1 cellular context compared by ENCODE assay signal in genomic region chr11:64225608-64226506, GRCh38.
TF ChIP-seq lines count a peak whose summit lies in the region.

TSS of gene NUDT22 (plus strand) at chr11:64226274. CDS start at chr11:64226653, 379 bp downstream.
TSS of gene TRPT1 (minus strand) at chr11:64226186. CDS start at chr11:64225860, 326 bp downstream.

TF ChIP-seq in HepG2, 621 proteins besides CTCF, POLR2A, EP300 and RAD21 (continued from another document and continues in another):
- TF ChIP-seq, protein P1, sequence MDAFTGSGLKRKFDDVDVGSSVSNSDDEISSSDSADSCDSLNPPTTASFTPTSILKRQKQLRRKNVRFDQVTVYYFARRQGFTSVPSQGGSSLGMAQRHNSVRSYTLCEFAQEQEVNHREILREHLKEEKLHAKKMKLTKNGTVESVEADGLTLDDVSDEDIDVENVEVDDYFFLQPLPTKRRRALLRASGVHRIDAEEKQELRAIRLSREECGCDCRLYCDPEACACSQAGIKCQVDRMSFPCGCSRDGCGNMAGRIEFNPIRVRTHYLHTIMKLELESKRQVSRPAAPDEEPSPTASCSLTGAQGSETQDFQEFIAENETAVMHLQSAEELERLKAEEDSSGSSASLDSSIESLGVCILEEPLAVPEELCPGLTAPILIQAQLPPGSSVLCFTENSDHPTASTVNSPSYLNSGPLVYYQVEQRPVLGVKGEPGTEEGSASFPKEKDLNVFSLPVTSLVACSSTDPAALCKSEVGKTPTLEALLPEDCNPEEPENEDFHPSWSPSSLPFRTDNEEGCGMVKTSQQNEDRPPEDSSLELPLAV (CRISPR knock-in tag; conservative IDR thresholded peaks at IDR 0.05; ENCODE audit: low read depth) = no peak
- peak; percentile 32; the same call in 1 of the 2 replicates for TF ChIP-seq DMAP1 (CRISPR knock-in tag; IDR thresholded peaks at IDR 0.05)
- no peak for TF ChIP-seq NR3C1 (CRISPR knock-in tag; IDR thresholded peaks at IDR 0.05)
- TF ChIP-seq, protein P2, sequence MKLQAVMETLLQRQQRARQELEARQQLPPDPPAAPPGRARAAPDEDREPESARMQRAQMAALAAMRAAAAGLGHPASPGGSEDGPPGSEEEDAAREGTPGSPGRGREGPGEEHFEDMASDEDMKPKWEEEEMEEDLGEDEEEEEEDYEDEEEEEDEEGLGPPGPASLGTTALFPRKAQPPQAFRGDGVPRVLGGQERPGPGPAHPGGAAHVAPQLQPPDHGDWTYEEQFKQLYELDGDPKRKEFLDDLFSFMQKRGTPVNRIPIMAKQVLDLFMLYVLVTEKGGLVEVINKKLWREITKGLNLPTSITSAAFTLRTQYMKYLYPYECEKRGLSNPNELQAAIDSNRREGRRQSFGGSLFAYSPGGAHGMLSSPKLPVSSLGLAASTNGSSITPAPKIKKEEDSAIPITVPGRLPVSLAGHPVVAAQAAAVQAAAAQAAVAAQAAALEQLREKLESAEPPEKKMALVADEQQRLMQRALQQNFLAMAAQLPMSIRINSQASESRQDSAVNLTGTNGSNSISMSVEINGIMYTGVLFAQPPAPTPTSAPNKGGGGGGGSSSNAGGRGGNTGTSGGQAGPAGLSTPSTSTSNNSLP (IDR thresholded peaks at IDR 0.05; ENCODE audit: low read depth, low read length) = no peak
- TF ChIP-seq DPF2 (CRISPR knock-in tag; IDR thresholded peaks at IDR 0.05; ENCODE audit: borderline replicate concordance, low read depth) = no peak
- no peak for TF ChIP-seq RNF2 (conservative IDR thresholded peaks at IDR 0.05; ENCODE audit: low read depth)
- TF ChIP-seq THAP11 (CRISPR knock-in tag; IDR thresholded peaks at IDR 0.05) = peak; percentile 85
- TF ChIP-seq, protein P3, sequence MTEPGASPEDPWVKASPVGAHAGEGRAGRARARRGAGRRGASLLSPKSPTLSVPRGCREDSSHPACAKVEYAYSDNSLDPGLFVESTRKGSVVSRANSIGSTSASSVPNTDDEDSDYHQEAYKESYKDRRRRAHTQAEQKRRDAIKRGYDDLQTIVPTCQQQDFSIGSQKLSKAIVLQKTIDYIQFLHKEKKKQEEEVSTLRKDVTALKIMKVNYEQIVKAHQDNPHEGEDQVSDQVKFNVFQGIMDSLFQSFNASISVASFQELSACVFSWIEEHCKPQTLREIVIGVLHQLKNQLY (CRISPR knock-in tag; IDR thresholded peaks at IDR 0.05) = no peak
- TF ChIP-seq E2F5 (CRISPR knock-in tag; conservative IDR thresholded peaks at IDR 0.05) = no peak; the same call in 1 of the 2 replicates
- 0 out of 2 replicates have a peak, but pooled peaks have one; percentile 30 for TF ChIP-seq ZSCAN29 (CRISPR knock-in tag; conservative IDR thresholded peaks at IDR 0.05)
- no peak for TF ChIP-seq ZNF280B (CRISPR knock-in tag; IDR thresholded peaks at IDR 0.05; ENCODE audit: borderline replicate concordance)
- 0 out of 2 replicates have a peak, but pooled peaks have one; percentile 79 for TF ChIP-seq ZNF788 (CRISPR knock-in tag; IDR thresholded peaks at IDR 0.05; ENCODE audit: borderline replicate concordance)
- TF ChIP-seq ATM (IDR thresholded peaks at IDR 0.05; ENCODE audit: borderline replicate concordance) = no peak
- no peak for TF ChIP-seq PTBP1 (IDR thresholded peaks at IDR 0.05; ENCODE audit: low read depth, low read length, poor library complexity, severe bottlenecking)
- TF ChIP-seq MAZ (IDR thresholded peaks at IDR 0.05; ENCODE audit: borderline replicate concordance, low read depth, low read length) = no peak
- TF ChIP-seq MAZ (CRISPR knock-in tag; IDR thresholded peaks at IDR 0.05; ENCODE audit: low read depth) = peak; percentile 81; the same call in 1 of the 2 replicates
- TF ChIP-seq ESRRA (CRISPR knock-in tag; IDR thresholded peaks at IDR 0.05; ENCODE audit: low read depth) = peak; percentile 56; the same call in 1 of the 2 replicates
- TF ChIP-seq, protein P4, sequence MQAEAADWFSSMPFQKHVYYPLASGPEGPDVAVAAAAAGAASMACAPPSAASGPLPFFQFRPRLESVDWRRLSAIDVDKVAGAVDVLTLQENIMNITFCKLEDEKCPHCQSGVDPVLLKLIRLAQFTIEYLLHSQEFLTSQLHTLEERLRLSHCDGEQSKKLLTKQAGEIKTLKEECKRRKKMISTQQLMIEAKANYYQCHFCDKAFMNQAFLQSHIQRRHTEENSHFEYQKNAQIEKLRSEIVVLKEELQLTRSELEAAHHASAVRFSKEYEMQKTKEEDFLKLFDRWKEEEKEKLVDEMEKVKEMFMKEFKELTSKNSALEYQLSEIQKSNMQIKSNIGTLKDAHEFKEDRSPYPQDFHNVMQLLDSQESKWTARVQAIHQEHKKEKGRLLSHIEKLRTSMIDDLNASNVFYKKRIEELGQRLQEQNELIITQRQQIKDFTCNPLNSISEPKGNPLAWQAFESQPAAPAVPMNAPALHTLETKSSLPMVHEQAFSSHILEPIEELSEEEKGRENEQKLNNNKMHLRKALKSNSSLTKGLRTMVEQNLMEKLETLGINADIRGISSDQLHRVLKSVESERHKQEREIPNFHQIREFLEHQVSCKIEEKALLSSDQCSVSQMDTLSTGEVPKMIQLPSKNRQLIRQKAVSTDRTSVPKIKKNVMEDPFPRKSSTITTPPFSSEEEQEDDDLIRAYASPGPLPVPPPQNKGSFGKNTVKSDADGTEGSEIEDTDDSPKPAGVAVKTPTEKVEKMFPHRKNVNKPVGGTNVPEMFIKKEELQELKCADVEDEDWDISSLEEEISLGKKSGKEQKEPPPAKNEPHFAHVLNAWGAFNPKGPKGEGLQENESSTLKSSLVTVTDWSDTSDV (CRISPR knock-in tag; IDR thresholded peaks at IDR 0.05) = no peak
- no peak; the same call in 1 of the 2 replicates for TF ChIP-seq ZNF451 (CRISPR knock-in tag; IDR thresholded peaks at IDR 0.05)
- TF ChIP-seq NONO (IDR thresholded peaks at IDR 0.05) = no peak
- TF ChIP-seq NONO (CRISPR knock-in tag; conservative IDR thresholded peaks at IDR 0.05) = peak; percentile 92
- no peak for TF ChIP-seq ZNF556 (CRISPR knock-in tag; IDR thresholded peaks at IDR 0.05; ENCODE audit: borderline replicate concordance)
- TF ChIP-seq TBX2 (CRISPR knock-in tag; IDR thresholded peaks at IDR 0.05; ENCODE audit: borderline replicate concordance) = peak; percentile 58
- TF ChIP-seq, protein P5, sequence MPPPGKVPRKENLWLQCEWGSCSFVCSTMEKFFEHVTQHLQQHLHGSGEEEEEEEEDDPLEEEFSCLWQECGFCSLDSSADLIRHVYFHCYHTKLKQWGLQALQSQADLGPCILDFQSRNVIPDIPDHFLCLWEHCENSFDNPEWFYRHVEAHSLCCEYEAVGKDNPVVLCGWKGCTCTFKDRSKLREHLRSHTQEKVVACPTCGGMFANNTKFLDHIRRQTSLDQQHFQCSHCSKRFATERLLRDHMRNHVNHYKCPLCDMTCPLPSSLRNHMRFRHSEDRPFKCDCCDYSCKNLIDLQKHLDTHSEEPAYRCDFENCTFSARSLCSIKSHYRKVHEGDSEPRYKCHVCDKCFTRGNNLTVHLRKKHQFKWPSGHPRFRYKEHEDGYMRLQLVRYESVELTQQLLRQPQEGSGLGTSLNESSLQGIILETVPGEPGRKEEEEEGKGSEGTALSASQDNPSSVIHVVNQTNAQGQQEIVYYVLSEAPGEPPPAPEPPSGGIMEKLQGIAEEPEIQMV (CRISPR knock-in tag; IDR thresholded peaks at IDR 0.05; ENCODE audit: low read depth) = no peak
- TF ChIP-seq HMG20B (CRISPR knock-in tag; conservative IDR thresholded peaks at IDR 0.05) = no peak
- TF ChIP-seq ARNT (IDR thresholded peaks at IDR 0.05) = no peak
- TF ChIP-seq HNF4G (IDR thresholded peaks at IDR 0.05; ENCODE audit: borderline replicate concordance, low read depth, low read length) = no peak
- TF ChIP-seq HNF4G (CRISPR knock-in tag; IDR thresholded peaks at IDR 0.05; ENCODE audit: borderline replicate concordance, low read depth) = no peak
- TF ChIP-seq GPN1 (CRISPR knock-in tag; IDR thresholded peaks at IDR 0.05; ENCODE audit: borderline replicate concordance) = no peak
- TF ChIP-seq ZNF740 (CRISPR knock-in tag; IDR thresholded peaks at IDR 0.05) = no peak
- TF ChIP-seq SMC3 (IDR thresholded peaks at IDR 0.05; ENCODE audit: low read length) = no peak
- no peak; the same call in 1 of the 2 replicates for TF ChIP-seq ZNF33B (CRISPR knock-in tag; IDR thresholded peaks at IDR 0.05)
- TF ChIP-seq HDAC1 (CRISPR knock-in tag; IDR thresholded peaks at IDR 0.05) = peak; percentile 88
- 0 out of 2 replicates have a peak, but pooled peaks have one; percentile 29 for TF ChIP-seq ZNF256 (CRISPR knock-in tag; conservative IDR thresholded peaks at IDR 0.05)
- TF ChIP-seq SOX6 (IDR thresholded peaks at IDR 0.05) = no peak
- TF ChIP-seq SOX6 (CRISPR knock-in tag; IDR thresholded peaks at IDR 0.05) = peak; percentile 43
- no peak for TF ChIP-seq AGO1 (IDR thresholded peaks at IDR 0.05; ENCODE audit: low read depth, low read length, poor library complexity, severe bottlenecking)
- no peak for TF ChIP-seq HNF4A (CRISPR knock-in tag; IDR thresholded peaks at IDR 0.05)
- TF ChIP-seq, protein P6, sequence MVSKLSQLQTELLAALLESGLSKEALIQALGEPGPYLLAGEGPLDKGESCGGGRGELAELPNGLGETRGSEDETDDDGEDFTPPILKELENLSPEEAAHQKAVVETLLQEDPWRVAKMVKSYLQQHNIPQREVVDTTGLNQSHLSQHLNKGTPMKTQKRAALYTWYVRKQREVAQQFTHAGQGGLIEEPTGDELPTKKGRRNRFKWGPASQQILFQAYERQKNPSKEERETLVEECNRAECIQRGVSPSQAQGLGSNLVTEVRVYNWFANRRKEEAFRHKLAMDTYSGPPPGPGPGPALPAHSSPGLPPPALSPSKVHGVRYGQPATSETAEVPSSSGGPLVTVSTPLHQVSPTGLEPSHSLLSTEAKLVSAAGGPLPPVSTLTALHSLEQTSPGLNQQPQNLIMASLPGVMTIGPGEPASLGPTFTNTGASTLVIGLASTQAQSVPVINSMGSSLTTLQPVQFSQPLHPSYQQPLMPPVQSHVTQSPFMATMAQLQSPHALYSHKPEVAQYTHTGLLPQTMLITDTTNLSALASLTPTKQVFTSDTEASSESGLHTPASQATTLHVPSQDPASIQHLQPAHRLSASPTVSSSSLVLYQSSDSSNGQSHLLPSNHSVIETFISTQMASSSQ (IDR thresholded peaks at IDR 0.05; ENCODE audit: low read depth) = no peak
- TF ChIP-seq, protein P6 (CRISPR knock-in tag; IDR thresholded peaks at IDR 0.05; ENCODE audit: borderline replicate concordance) = no peak
- TF ChIP-seq KDM2A (CRISPR knock-in tag; IDR thresholded peaks at IDR 0.05; ENCODE audit: borderline replicate concordance, low read depth) = peak; percentile 84; the same call in 1 of the 2 replicates
- TF ChIP-seq SMAD3 (CRISPR knock-in tag; IDR thresholded peaks at IDR 0.05) = 0 out of 2 replicates have a peak, but pooled peaks have one; percentile 41
- TF ChIP-seq TSC22D2 (CRISPR knock-in tag; IDR thresholded peaks at IDR 0.05; ENCODE audit: borderline replicate concordance) = 0 out of 2 replicates have a peak, but pooled peaks have one; percentile 56
- TF ChIP-seq SNRNP70 (IDR thresholded peaks at IDR 0.05; ENCODE audit: low read depth, low read length) = no peak
- TF ChIP-seq, protein P7, sequence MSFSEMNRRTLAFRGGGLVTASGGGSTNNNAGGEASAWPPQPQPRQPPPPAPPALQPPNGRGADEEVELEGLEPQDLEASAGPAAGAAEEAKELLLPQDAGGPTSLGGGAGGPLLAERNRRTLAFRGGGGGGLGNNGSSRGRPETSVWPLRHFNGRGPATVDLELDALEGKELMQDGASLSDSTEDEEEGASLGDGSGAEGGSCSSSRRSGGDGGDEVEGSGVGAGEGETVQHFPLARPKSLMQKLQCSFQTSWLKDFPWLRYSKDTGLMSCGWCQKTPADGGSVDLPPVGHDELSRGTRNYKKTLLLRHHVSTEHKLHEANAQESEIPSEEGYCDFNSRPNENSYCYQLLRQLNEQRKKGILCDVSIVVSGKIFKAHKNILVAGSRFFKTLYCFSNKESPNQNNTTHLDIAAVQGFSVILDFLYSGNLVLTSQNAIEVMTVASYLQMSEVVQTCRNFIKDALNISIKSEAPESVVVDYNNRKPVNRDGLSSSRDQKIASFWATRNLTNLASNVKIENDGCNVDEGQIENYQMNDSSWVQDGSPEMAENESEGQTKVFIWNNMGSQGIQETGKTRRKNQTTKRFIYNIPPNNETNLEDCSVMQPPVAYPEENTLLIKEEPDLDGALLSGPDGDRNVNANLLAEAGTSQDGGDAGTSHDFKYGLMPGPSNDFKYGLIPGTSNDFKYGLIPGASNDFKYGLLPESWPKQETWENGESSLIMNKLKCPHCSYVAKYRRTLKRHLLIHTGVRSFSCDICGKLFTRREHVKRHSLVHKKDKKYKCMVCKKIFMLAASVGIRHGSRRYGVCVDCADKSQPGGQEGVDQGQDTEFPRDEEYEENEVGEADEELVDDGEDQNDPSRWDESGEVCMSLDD (CRISPR knock-in tag; IDR thresholded peaks at IDR 0.05; ENCODE audit: borderline replicate concordance) = peak; percentile 73; the same call in 1 of the 2 replicates
- peak; percentile 47; the same call in 1 of the 2 replicates for TF ChIP-seq FOXK1 (CRISPR knock-in tag; IDR thresholded peaks at IDR 0.05; ENCODE audit: borderline replicate concordance, low read depth)
- 0 out of 2 replicates have a peak, but pooled peaks have one; percentile 8 for TF ChIP-seq ARNTL (CRISPR knock-in tag; IDR thresholded peaks at IDR 0.05)
